ENCODE assay signal across 24 cellular contexts in the genomic region with DNA sequence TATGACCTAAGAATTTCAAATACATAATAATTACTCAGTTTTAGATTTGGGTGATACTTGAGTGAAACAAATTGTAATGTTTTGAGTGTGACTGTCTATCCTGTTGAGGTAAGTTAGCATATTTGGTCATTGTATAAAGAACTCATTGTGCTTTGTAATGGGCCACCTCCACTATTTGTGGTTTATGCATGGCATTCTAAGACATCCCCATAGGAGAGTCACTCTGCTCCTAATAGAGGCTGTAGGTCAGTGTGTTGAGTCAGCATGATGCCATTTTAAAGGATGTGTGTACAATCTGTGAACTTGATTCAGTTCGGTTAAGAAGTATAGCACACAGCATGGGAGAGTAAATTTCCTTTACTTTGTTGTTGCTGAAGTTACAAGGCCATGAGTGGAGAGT.
"Had no signal": no experiment of that assay in that cellular context is flagged by ENCODE, and none has a peak within 500 bp of the region (broad histone marks: within the 10 kb centered on the region; RNA-seq: fewer than 3 reads in every experiment).

No MANE protein-coding gene starts in this region.

- DNase-seq: activated CD4-positive, alpha-beta T cell treated with anti-CD3 and anti-CD28 coated beads for 4 hours; activated CD4-positive, alpha-beta T cell treated with anti-CD3 and anti-CD28 coated beads, Interleukin-2, amount 50 U/mL, for 4 hours; activated CD4-positive, CD25-positive, alpha-beta regulatory T cell; activated naive CD4-positive, alpha-beta T cell; activated T-cell treated with anti-CD3 and anti-CD28 coated beads for 4 hours; activated T-cell treated with anti-CD3 and anti-CD28 coated beads, Interleukin-2, amount 50 U/mL, for 72 hours; anterior cingulate cortex; dermis blood vessel endothelial cell; effector CD4-positive, alpha-beta T cell; left colon; naive thymus-derived CD8-positive, alpha-beta T cell; occipital lobe; spleen; stimulated activated naive CD4-positive, alpha-beta T cell treated with Interleukin-2 at 50 U/mL for 16 hours; T-helper 1 cell had no signal

- H3K36me3 Mint-ChIP-seq: activated naive CD8-positive, alpha-beta T cell; memory B cell had no signal

- FAIRE-seq: bronchial epithelial cell, colon, islet of Langerhans had no signal

- H3K4me3 ChIP-seq: esophagus muscularis mucosa, right atrium auricular region, spleen, tibial nerve had no signal

- ATAC-seq: activated T-cell treated with anti-CD3 and anti-CD28 coated beads, Interleukin-2, amount 50 U/mL, for 72 hours; left colon; naive thymus-derived CD8-positive, alpha-beta T cell had no signal

- H3K27ac Mint-ChIP-seq: activated naive CD8-positive, alpha-beta T cell; activated T-cell treated with anti-CD3 and anti-CD28 coated beads, Interleukin-2, amount 50 U/mL, for 72 hours; memory B cell; naive thymus-derived CD8-positive, alpha-beta T cell; T-helper 2 cell treated with Interferon-gamma antibody and Interleukin-4, amounts not matched to agents 5 μg/mL and 100 μg/mL, for 36 hours had no signal
